7 cellular contexts compared by ENCODE assay signal in genomic region chr13:75493156-75493555, GRCh38.
"Had no signal": no experiment of that assay in that cellular context is flagged by ENCODE, and none has a peak within 500 bp of the region (broad histone marks: within the 10 kb centered on the region; RNA-seq: fewer than 3 reads in every experiment).

No MANE protein-coding gene starts in this region.

- H3K36me3 ChIP-seq: HAP-1 had no signal

- ATAC-seq: HCT116, K562 had no signal

- H3K4me3 ChIP-seq: GM23248, HAP-1, K562 had no signal

- H3K4me1 ChIP-seq: HAP-1 had no signal

- DNase-seq: GOT3, H7, KG1 had no signal

- H3K9ac ChIP-seq: GM23248 had no signal

- H3K9me3 ChIP-seq: HAP-1 had no signal
